ENCODE assay signal across 9 cellular contexts in the genomic region with DNA sequence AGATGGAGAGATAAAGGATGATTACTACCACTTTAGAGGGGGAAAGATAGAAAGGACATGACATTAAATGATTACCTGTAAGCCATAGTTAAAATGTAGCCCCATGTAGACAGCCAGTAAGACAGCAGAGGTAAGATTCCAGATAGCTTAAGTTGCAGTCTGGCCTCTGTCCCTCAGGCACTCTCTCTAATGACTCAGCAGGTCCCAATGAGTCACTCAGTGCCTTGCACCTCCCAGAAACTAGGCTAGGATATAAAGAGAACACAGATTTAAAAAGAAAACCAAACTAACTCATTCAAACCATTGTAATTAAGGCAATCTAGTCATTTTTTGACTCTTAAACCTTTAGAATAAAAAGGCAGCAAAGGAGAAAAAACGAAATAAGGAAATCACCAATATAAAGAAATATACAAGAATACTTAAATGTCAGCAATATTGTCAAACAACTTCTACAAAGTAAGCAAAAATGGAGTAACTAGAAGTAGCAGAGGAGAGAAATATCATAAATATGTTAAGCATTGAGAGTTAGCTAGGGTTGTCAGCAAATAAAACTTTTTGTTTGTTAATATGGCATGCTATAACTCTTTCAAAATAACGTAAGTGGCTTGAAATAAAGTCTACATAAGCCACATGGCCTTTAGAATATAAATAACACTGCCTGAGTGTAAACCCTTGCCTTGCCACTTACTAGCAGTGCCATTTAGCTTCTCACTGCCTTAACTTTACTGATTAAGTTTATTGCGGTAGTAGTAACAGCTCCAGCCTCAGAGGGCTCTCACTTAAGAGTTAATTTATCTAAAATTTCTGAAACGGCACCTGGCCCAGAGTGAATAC. TPM values are rescaled to one million over a fixed set of nuclear protein-coding genes. Genes with fewer than 3 reads are reported as not detected.
DNase-seq lines count a peak whose midpoint lies in the region; ATAC-seq, FAIRE-seq and TF ChIP-seq lines count a peak whose summit lies in the region.
"Had no signal": no experiment of that assay in that cellular context is flagged by ENCODE, and none has a peak within 500 bp of the region (broad histone marks: within the 10 kb centered on the region; RNA-seq: fewer than 3 reads in every experiment).

No MANE protein-coding gene starts in this region.

- H3K4me3 ChIP-seq in keratinocyte (ENCODE audit: control insufficient read depth in 2 of 3, extremely low read depth in 1 of 3, insufficient read depth in 2 of 3, low read depth in 1 of 3, low read length in 3 of 3), result no peak overlapping the region
- H3K4me3 ChIP-seq in kidney (ENCODE audit: low read length in 2 of 2), result no peak overlapping the region

- H3K9me3 ChIP-seq in keratinocyte (ENCODE audit: control insufficient read depth, low read depth, low read length) (peaks cover 1% of the 10 kb centered on the region), kidney (ENCODE audit: control insufficient read depth in 1 of 2, low read length in 2 of 2) (peaks cover 0 to 14% of the 10 kb centered on the region in 2 donors)

- H3K79me2 ChIP-seq in keratinocyte (ENCODE audit: control insufficient read depth, insufficient read depth, low read length), result no peaks in the 10 kb centered on the region

- H3K4me1 ChIP-seq in keratinocyte (ENCODE audit: control insufficient read depth, extremely low read depth, insufficient read depth, low read length) (peaks cover 41% of the 10 kb centered on the region), kidney (ENCODE audit: control insufficient read depth in 1 of 2, insufficient read depth in 1 of 2, low read depth in 1 of 2, low read length in 2 of 2) (no peaks in the 10 kb centered on the region)

- no peaks in the 10 kb centered on the region for H4K20me1 ChIP-seq in keratinocyte (ENCODE audit: control insufficient read depth, extremely low read depth, insufficient read depth, low read length)

- intact Hi-C loops in activated T-helper 1 cell treated with anti-CD3 and anti-CD28 coated beads, Interleukin-12 subunit alpha, Interleukin-12 subunit beta, Interleukin-2, Interleukin-4 antibody, amounts not matched to agents 30 ng/mL and 10 ng/mL and 1 ng/mL, durations not matched to agents 14 hours and 24 hours and 36 hours (cut with micrococcal nuclease), result no loop called here
- intact Hi-C loops in kidney (cut with DNase I), result no loop called here

- H3K9ac ChIP-seq in keratinocyte (ENCODE audit: control insufficient read depth, extremely low read depth, insufficient read depth, low read length) (peak overlapping the region; percentile 59), kidney (ENCODE audit: low read length in 2 of 2) (no peak overlapping the region)

- TF ChIP-seq CTCF in keratinocyte (optimal IDR thresholded peaks at IDR 0.05 in 1 of 3, IDR thresholded peaks at IDR 0.05 in 1 of 3, conservative IDR thresholded peaks at IDR 0.05 in 1 of 3; ENCODE audit: extremely low read depth in 1 of 3, insufficient read depth in 2 of 3, low read length in 3 of 3) (no peak), kidney (IDR thresholded peaks at IDR 0.05; ENCODE audit: borderline replicate concordance, extremely low read depth, insufficient read depth) (no peak)

- H3K27ac Mint-ChIP-seq in activated T-helper 1 cell treated with anti-CD3 and anti-CD28 coated beads, Interleukin-12 subunit alpha, Interleukin-12 subunit beta, Interleukin-2, Interleukin-4 antibody, amounts not matched to agents 30 ng/mL and 10 ng/mL and 1 ng/mL, durations not matched to agents 14 hours and 24 hours and 36 hours, result no peak overlapping the region

- H3K36me3 Mint-ChIP-seq in activated T-helper 1 cell treated with anti-CD3 and anti-CD28 coated beads, Interleukin-12 subunit alpha, Interleukin-12 subunit beta, Interleukin-2, Interleukin-4 antibody, amounts not matched to agents 30 ng/mL and 10 ng/mL and 1 ng/mL, durations not matched to agents 14 hours and 24 hours and 36 hours (ENCODE audit: low read depth), result no peaks in the 10 kb centered on the region

- peak; percentile 95 for FAIRE-seq in keratinocyte (lab: Jason Lieb, UNC)
- FAIRE-seq in kidney (lab: Jason Lieb, UNC), result no peak

- no peaks in the 10 kb centered on the region for H3K4me1 Mint-ChIP-seq in activated T-helper 1 cell treated with anti-CD3 and anti-CD28 coated beads, Interleukin-12 subunit alpha, Interleukin-12 subunit beta, Interleukin-2, Interleukin-4 antibody, amounts not matched to agents 30 ng/mL and 10 ng/mL and 1 ng/mL, durations not matched to agents 14 hours and 24 hours and 36 hours (ENCODE audit: low read depth)

- peak overlapping the region; percentile 98 for H3K27ac ChIP-seq in keratinocyte (ENCODE audit: control insufficient read depth, insufficient read depth, low read length)
- H3K27ac ChIP-seq in kidney (ENCODE audit: low read depth in 2 of 2, low read length in 2 of 2), result no peak overlapping the region

- in situ Hi-C loops in ACHN (cut with HindIII; ENCODE audit: low pct_ligation_motif_present, low pct_unique_long_range_greater_than_20kb, low sequenced_read_pairs), result no loop called here

- H3K36me3 ChIP-seq in keratinocyte (ENCODE audit: control insufficient read depth in 2 of 2, extremely low read depth in 1 of 2, insufficient read depth in 2 of 2, low read length in 2 of 2) (peaks cover 5 to 8% of the 10 kb centered on the region in 2 experiments), kidney (ENCODE audit: control insufficient read depth in 1 of 2, insufficient read depth in 2 of 2, low read length in 2 of 2) (no peaks in the 10 kb centered on the region)

- H3K4me3 Mint-ChIP-seq in activated T-helper 1 cell treated with anti-CD3 and anti-CD28 coated beads, Interleukin-12 subunit alpha, Interleukin-12 subunit beta, Interleukin-2, Interleukin-4 antibody, amounts not matched to agents 30 ng/mL and 10 ng/mL and 1 ng/mL, durations not matched to agents 14 hours and 24 hours and 36 hours, result no peak overlapping the region

- DNase-seq in ACHN, result peak; percentile 79
- peak; percentile 80 for DNase-seq in amniotic epithelial cell (ENCODE audit: low read depth)
- DNase-seq in keratinocyte (ENCODE audit: low read depth, low spot score), result peak; percentile 81
- DNase-seq in activated T-helper 1 cell treated with anti-CD3 and anti-CD28 coated beads, Interleukin-12 subunit alpha, Interleukin-12 subunit beta, Interleukin-2, Interleukin-4 antibody, amounts not matched to agents 30 ng/mL and 10 ng/mL and 1 ng/mL, durations not matched to agents 14 hours and 24 hours and 36 hours (ENCODE audit: low spot score), result no peak
- DNase-seq in kidney, result no peak
- DNase-seq: DND-41 had no signal

- H3K9me3 Mint-ChIP-seq in activated T-helper 1 cell treated with anti-CD3 and anti-CD28 coated beads, Interleukin-12 subunit alpha, Interleukin-12 subunit beta, Interleukin-2, Interleukin-4 antibody, amounts not matched to agents 30 ng/mL and 10 ng/mL and 1 ng/mL, durations not matched to agents 14 hours and 24 hours and 36 hours, result no peaks in the 10 kb centered on the region

- ATAC-seq in HG03432 (IDR thresholded peaks at IDR 0.05; ENCODE audit: unreplicated experiment), result peak; percentile 88
- ATAC-seq in GM19324 (IDR thresholded peaks at IDR 0.05; ENCODE audit: low FRiP score, unreplicated experiment), result no peak
- no peak for ATAC-seq in HG03175 (IDR thresholded peaks at IDR 0.05; ENCODE audit: unreplicated experiment)

- H3K27me3 Mint-ChIP-seq in activated T-helper 1 cell treated with anti-CD3 and anti-CD28 coated beads, Interleukin-12 subunit alpha, Interleukin-12 subunit beta, Interleukin-2, Interleukin-4 antibody, amounts not matched to agents 30 ng/mL and 10 ng/mL and 1 ng/mL, durations not matched to agents 14 hours and 24 hours and 36 hours (ENCODE audit: insufficient read depth), result peaks cover 2% of the 10 kb centered on the region

- H3K9me1 ChIP-seq in keratinocyte (ENCODE audit: control insufficient read depth, extremely low read depth, insufficient read depth, low read length), result no peaks in the 10 kb centered on the region

- no peaks in the 10 kb centered on the region for H3K27me3 ChIP-seq in keratinocyte (ENCODE audit: control insufficient read depth, extremely low read depth, insufficient read depth, low read length)

- H3K4me2 ChIP-seq in keratinocyte (ENCODE audit: control insufficient read depth, extremely low read depth, insufficient read depth, low read depth, low read length), result peak overlapping the region; percentile 69

- dilution Hi-C loops in keratinocyte (cut with MboI; ENCODE audit: extremely low pct_ligation_motif_present, low sequenced_read_pairs), result no loop called here

- no peak overlapping the region for H2AFZ ChIP-seq in keratinocyte (ENCODE audit: control insufficient read depth, low read length)

RNA-seq across cellular contexts. Expression of a gene that starts 48.5 kb away (rescaled TPM):
- polyA plus RNA-seq in keratinocyte, result 18.7 to 22.2 TPM (median 20.4 TPM) in 3 replicates
- polyA plus RNA-seq in keratinocyte (2011; ENCODE audit: low read depth), result 14.8 TPM
- 11.4 and 15.8 TPM in 2 replicates for polyA plus RNA-seq in keratinocyte (2011; cell fraction: cytosol; rRNA removed)
- 21.6 and 26.0 TPM in 2 replicates for polyA plus RNA-seq in keratinocyte (2011; cell fraction: nucleus; rRNA removed)
- 14.0 and 16.3 TPM in 2 replicates for polyA plus RNA-seq in keratinocyte (2012; ENCODE audit: low replicate concordance)
- 24.4 to 45.0 TPM (median 43.3 TPM) in 3 replicates for polyA minus RNA-seq in keratinocyte
- polyA minus RNA-seq in keratinocyte (2011; cell fraction: cytosol; rRNA and poly(A)+ RNA removed), result 18.0 TPM
- 22.9 and 34.6 TPM in 2 replicates for polyA minus RNA-seq in keratinocyte (2011; cell fraction: nucleus; rRNA and poly(A)+ RNA removed)
- total RNA-seq in activated T-helper 1 cell treated with anti-CD3 and anti-CD28 coated beads, Interleukin-12 subunit alpha, Interleukin-12 subunit beta, Interleukin-2, Interleukin-4 antibody, amounts not matched to agents 30 ng/mL and 10 ng/mL and 1 ng/mL, durations not matched to agents 14 hours and 24 hours and 36 hours, result 3.7 and 3.9 TPM in 2 replicates
- 18.7 TPM for total RNA-seq in kidney
- polyA plus RNA-seq in kidney (ENCODE audit: insufficient read depth, low read depth, low replicate concordance), result 5.1 TPM

Comparison
In these comparisons a context has a peak if more than half of its experiments do, and no peak if none do; other contexts are left out.
1. DNase-seq: peak in ACHN (single experiment), amniotic epithelial cell (single experiment) and keratinocyte (single experiment); none in activated T-helper 1 cell treated with anti-CD3 and anti-CD28 coated beads, Interleukin-12 subunit alpha, Interleukin-12 subunit beta, Interleukin-2, Interleukin-4 antibody, amounts not matched to agents 30 ng/mL and 10 ng/mL and 1 ng/mL, durations not matched to agents 14 hours and 24 hours and 36 hours (single experiment) and kidney (single experiment).